ENCODE assay signal across 35 cellular contexts in the genomic region with DNA sequence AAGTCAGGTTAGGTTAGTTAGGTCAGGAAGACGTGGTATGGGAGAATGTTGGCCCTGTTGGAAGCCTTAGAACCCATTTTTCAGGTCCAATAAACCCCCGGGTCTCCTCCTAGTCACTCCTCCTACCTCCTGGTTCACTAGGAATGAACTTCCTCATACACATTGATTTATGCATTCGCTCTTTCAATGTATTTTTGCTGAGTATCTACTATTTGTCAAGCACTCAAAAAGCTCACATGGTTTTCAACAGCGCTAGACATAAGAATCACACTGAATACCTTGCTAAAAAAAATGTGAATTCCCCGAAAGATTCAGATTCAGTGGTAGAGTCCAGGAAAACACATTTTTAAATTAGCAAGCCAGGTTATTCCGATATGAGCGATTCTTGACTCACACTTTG.
"Had no signal": no experiment of that assay in that cellular context is flagged by ENCODE, and none has a peak within 500 bp of the region (broad histone marks: within the 10 kb centered on the region; RNA-seq: fewer than 3 reads in every experiment).

No MANE protein-coding gene starts in this region.

- H3K27me3 ChIP-seq: MG63 had no signal

- H3K4me3 ChIP-seq: MG63 had no signal

- DNase-seq: Karpas-422, Kasumi-1, MG63, MM.1S, MV-4-11, NCI-H1048, NCI-H1092, NCI-H1092 treated with DMSO at 0.1 percent for 48 hours, NCI-H1105, NCI-H1105 treated with DMSO at 0.1 percent for 48 hours, NCI-H1417, NCI-H1417 treated with DMSO at 0.1 percent for 48 hours, NCI-H1436, NCI-H1436 treated with DMSO at 0.1 percent for 48 hours, NCI-H146, NCI-H1694, NCI-H1694 treated with DMSO at 0.1 percent for 48 hours, NCI-H187, NCI-H187 treated with DMSO at 0.1 percent for 48 hours, NCI-H1930, NCI-H2029, NCI-H2029 treated with DMSO at 0.1 percent for 48 hours, NCI-H2081, NCI-H2081 treated with DMSO at 0.1 percent for 48 hours, NCI-H2107, NCI-H2171, NCI-H2171 treated with DMSO at 0.1 percent for 48 hours, NCI-H2227 treated with DMSO at 0.1 percent for 48 hours, NCI-H226, NCI-H345, NCI-H446, NCI-H446 treated with DMSO at 0.1 percent for 48 hours, NCI-H510A, NCI-H510A treated with DMSO at 0.1 percent for 48 hours, NCI-H524 treated with DMSO at 0.1 percent for 48 hours had no signal

- H3K36me3 ChIP-seq: MG63 had no signal
